In the genomic region with DNA sequence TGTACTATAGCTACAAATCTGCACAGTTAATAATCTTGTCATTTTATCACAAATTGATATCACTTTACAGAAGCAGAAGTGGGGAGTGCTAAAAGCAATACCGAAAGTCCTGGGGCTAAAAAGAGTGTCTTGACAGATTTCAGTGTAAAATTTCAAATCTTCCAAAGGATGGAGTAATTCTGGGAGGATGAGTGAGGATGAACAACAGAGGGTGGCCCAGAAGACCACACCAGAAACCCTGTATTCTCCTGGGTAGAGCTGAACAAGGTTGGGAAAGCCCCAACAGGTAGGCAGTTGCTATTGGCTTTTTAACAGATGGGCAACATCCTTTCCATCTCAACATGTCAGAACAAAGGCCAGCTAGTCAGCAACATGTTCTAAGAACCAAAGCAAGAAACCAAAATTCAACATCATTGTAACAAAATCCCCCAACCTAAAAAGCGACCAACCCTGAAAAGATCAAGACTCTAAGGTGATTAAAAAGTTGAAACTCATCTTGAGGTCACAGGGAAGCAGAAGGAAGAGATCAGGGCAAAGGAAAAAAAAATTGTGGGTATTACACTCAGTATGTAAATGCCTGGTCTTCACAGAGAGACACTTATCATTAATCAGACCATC, we compare ENCODE assay signal across 1 cellular context.
TF ChIP-seq lines count a peak whose summit lies in the region.

No MANE protein-coding gene starts in this region.

TF ChIP-seq in GM12878, 131 proteins besides CTCF, POLR2A, EP300 and RAD21 (continued from another document and continues in another):
- TF ChIP-seq, protein P1, sequence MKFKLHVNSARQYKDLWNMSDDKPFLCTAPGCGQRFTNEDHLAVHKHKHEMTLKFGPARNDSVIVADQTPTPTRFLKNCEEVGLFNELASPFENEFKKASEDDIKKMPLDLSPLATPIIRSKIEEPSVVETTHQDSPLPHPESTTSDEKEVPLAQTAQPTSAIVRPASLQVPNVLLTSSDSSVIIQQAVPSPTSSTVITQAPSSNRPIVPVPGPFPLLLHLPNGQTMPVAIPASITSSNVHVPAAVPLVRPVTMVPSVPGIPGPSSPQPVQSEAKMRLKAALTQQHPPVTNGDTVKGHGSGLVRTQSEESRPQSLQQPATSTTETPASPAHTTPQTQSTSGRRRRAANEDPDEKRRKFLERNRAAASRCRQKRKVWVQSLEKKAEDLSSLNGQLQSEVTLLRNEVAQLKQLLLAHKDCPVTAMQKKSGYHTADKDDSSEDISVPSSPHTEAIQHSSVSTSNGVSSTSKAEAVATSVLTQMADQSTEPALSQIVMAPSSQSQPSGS (IDR thresholded peaks at IDR 0.05; ENCODE audit: low read length) = peak; percentile 46; the same call in 1 of the 2 replicates
- TF ChIP-seq, protein P2, sequence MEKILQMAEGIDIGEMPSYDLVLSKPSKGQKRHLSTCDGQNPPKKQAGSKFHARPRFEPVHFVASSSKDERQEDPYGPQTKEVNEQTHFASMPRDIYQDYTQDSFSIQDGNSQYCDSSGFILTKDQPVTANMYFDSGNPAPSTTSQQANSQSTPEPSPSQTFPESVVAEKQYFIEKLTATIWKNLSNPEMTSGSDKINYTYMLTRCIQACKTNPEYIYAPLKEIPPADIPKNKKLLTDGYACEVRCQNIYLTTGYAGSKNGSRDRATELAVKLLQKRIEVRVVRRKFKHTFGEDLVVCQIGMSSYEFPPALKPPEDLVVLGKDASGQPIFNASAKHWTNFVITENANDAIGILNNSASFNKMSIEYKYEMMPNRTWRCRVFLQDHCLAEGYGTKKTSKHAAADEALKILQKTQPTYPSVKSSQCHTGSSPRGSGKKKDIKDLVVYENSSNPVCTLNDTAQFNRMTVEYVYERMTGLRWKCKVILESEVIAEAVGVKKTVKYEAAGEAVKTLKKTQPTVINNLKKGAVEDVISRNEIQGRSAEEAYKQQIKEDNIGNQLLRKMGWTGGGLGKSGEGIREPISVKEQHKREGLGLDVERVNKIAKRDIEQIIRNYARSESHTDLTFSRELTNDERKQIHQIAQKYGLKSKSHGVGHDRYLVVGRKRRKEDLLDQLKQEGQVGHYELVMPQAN (conservative IDR thresholded peaks at IDR 0.05) = no peak
- TF ChIP-seq, protein P3, sequence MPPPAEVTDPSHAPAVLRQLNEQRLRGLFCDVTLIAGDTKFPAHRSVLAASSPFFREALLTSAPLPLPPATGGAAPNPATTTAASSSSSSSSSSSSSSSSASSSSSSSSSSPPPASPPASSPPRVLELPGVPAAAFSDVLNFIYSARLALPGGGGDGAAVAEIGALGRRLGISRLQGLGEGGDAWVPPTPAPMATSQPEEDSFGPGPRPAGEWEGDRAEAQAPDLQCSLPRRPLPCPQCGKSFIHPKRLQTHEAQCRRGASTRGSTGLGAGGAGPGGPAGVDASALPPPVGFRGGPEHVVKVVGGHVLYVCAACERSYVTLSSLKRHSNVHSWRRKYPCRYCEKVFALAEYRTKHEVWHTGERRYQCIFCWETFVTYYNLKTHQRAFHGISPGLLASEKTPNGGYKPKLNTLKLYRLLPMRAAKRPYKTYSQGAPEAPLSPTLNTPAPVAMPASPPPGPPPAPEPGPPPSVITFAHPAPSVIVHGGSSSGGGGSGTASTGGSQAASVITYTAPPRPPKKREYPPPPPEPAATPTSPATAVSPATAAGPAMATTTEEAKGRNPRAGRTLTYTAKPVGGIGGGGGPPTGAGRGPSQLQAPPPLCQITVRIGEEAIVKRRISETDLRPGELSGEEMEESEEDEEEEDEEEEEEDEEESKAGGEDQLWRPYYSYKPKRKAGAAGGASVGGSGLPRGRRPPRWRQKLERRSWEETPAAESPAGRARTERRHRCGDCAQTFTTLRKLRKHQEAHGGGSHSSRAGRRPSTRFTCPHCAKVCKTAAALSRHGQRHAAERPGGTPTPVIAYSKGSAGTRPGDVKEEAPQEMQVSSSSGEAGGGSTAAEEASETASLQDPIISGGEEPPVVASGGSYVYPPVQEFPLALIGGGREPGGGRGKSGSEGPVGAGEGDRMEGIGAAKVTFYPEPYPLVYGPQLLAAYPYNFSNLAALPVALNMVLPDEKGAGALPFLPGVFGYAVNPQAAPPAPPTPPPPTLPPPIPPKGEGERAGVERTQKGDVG (CRISPR knock-in tag; IDR thresholded peaks at IDR 0.05) = no peak
- TF ChIP-seq TAF1 (IDR thresholded peaks at IDR 0.05; ENCODE audit: borderline replicate concordance, low read depth, low read length) (no peak), NFXL1 (IDR thresholded peaks at IDR 0.05; ENCODE audit: borderline replicate concordance) (no peak), GABPA (IDR thresholded peaks at IDR 0.05; ENCODE audit: low read depth) (no peak), SREBF2 (IDR thresholded peaks at IDR 0.05; ENCODE audit: low read length) (no peak), NRF1 (conservative IDR thresholded peaks at IDR 0.05; ENCODE audit: low read depth, low read length) (no peak), FOXM1 (IDR thresholded peaks at IDR 0.05; ENCODE audit: low read depth, low read length) (peak; percentile 52; the same call in 1 of the 2 replicates), CBFB (IDR thresholded peaks at IDR 0.05; ENCODE audit: low read depth) (no peak), IRF4 (IDR thresholded peaks at IDR 0.05; ENCODE audit: low read depth, low read length) (peak; percentile 39; the same call in 1 of the 2 replicates), ZNF384 (IDR thresholded peaks at IDR 0.05; ENCODE audit: borderline replicate concordance, low read depth, low read length) (peak; percentile 35; the same call in 1 of the 2 replicates), NFIC (IDR thresholded peaks at IDR 0.05; ENCODE audit: low read depth, low read length) (peak; percentile 81), EED (IDR thresholded peaks at IDR 0.05; ENCODE audit: low read depth) (peak; percentile 83), PAX5 (IDR thresholded peaks at IDR 0.05; ENCODE audit: borderline replicate concordance, low read depth, low read length) (0 out of 2 replicates have a peak, but pooled peaks have one; percentile 16), MTA2 (IDR thresholded peaks at IDR 0.05; ENCODE audit: low read depth) (peak; percentile 83), SIX5 (IDR thresholded peaks at IDR 0.05; ENCODE audit: low read depth, low read length, severe bottlenecking) (no peak), DPF2 (IDR thresholded peaks at IDR 0.05) (0 out of 2 replicates have a peak, but pooled peaks have one; percentile 55), IKZF2 (IDR thresholded peaks at IDR 0.05) (peak; percentile 80 to 85; a peak in 2 of 4 replicates), RCOR1 (conservative IDR thresholded peaks at IDR 0.05; ENCODE audit: low read depth, low read length) (no peak), CREM (IDR thresholded peaks at IDR 0.05; ENCODE audit: low read depth) (peak; percentile 60), EZH2 (IDR thresholded peaks at IDR 0.05; ENCODE audit: borderline replicate concordance, control insufficient read depth, low read depth, low read length) (no peak), MYB (IDR thresholded peaks at IDR 0.05; ENCODE audit: borderline replicate concordance, low read depth, low read length) (no peak), POLR2AphosphoS5 (IDR thresholded peaks at IDR 0.05; ENCODE audit: low read length) (no peak), JUND (IDR thresholded peaks at IDR 0.05; ENCODE audit: low read depth, low read length) (no peak), KAT2A (conservative IDR thresholded peaks at IDR 0.05; ENCODE audit: control insufficient read depth, low read depth, low read length) (no peak), CHD1 (IDR thresholded peaks at IDR 0.05; ENCODE audit: low read depth, low read length) (no peak), BHLHE40 (IDR thresholded peaks at IDR 0.05; ENCODE audit: borderline replicate concordance in 1 of 2, low read depth in 2 of 2, low read length in 1 of 2) (no peak), RUNX3 (IDR thresholded peaks at IDR 0.05; ENCODE audit: low read length) (peak; percentile 73; the same call in 1 of the 2 replicates), STAT3 (IDR thresholded peaks at IDR 0.05; ENCODE audit: low read depth, low read length) (no peak), STAT1 (conservative IDR thresholded peaks at IDR 0.05) (no peak), HDGF (IDR thresholded peaks at IDR 0.05) (0 out of 2 replicates have a peak, but pooled peaks have one; percentile 38)
- TF ChIP-seq, protein P4, sequence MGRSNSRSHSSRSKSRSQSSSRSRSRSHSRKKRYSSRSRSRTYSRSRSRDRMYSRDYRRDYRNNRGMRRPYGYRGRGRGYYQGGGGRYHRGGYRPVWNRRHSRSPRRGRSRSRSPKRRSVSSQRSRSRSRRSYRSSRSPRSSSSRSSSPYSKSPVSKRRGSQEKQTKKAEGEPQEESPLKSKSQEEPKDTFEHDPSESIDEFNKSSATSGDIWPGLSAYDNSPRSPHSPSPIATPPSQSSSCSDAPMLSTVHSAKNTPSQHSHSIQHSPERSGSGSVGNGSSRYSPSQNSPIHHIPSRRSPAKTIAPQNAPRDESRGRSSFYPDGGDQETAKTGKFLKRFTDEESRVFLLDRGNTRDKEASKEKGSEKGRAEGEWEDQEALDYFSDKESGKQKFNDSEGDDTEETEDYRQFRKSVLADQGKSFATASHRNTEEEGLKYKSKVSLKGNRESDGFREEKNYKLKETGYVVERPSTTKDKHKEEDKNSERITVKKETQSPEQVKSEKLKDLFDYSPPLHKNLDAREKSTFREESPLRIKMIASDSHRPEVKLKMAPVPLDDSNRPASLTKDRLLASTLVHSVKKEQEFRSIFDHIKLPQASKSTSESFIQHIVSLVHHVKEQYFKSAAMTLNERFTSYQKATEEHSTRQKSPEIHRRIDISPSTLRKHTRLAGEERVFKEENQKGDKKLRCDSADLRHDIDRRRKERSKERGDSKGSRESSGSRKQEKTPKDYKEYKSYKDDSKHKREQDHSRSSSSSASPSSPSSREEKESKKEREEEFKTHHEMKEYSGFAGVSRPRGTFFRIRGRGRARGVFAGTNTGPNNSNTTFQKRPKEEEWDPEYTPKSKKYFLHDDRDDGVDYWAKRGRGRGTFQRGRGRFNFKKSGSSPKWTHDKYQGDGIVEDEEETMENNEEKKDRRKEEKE (IDR thresholded peaks at IDR 0.05) = no peak
- TF ChIP-seq, protein P5, sequence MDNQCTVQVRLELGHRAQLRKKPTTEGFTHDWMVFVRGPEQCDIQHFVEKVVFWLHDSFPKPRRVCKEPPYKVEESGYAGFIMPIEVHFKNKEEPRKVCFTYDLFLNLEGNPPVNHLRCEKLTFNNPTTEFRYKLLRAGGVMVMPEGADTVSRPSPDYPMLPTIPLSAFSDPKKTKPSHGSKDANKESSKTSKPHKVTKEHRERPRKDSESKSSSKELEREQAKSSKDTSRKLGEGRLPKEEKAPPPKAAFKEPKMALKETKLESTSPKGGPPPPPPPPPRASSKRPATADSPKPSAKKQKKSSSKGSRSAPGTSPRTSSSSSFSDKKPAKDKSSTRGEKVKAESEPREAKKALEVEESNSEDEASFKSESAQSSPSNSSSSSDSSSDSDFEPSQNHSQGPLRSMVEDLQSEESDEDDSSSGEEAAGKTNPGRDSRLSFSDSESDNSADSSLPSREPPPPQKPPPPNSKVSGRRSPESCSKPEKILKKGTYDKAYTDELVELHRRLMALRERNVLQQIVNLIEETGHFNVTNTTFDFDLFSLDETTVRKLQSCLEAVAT (IDR thresholded peaks at IDR 0.05) = peak; percentile 20; the same call in 1 of the 2 replicates
- TF ChIP-seq, protein P6, sequence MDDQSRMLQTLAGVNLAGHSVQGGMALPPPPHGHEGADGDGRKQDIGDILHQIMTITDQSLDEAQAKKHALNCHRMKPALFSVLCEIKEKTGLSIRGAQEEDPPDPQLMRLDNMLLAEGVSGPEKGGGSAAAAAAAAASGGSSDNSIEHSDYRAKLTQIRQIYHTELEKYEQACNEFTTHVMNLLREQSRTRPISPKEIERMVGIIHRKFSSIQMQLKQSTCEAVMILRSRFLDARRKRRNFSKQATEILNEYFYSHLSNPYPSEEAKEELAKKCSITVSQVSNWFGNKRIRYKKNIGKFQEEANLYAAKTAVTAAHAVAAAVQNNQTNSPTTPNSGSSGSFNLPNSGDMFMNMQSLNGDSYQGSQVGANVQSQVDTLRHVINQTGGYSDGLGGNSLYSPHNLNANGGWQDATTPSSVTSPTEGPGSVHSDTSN (IDR thresholded peaks at IDR 0.05; ENCODE audit: insufficient replicate concordance, low read depth, low read length) = no peak
- TF ChIP-seq, protein P7, sequence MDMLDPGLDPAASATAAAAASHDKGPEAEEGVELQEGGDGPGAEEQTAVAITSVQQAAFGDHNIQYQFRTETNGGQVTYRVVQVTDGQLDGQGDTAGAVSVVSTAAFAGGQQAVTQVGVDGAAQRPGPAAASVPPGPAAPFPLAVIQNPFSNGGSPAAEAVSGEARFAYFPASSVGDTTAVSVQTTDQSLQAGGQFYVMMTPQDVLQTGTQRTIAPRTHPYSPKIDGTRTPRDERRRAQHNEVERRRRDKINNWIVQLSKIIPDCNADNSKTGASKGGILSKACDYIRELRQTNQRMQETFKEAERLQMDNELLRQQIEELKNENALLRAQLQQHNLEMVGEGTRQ (IDR thresholded peaks at IDR 0.05; ENCODE audit: borderline replicate concordance, low read depth, low read length) = no peak
- TF ChIP-seq, protein P8, sequence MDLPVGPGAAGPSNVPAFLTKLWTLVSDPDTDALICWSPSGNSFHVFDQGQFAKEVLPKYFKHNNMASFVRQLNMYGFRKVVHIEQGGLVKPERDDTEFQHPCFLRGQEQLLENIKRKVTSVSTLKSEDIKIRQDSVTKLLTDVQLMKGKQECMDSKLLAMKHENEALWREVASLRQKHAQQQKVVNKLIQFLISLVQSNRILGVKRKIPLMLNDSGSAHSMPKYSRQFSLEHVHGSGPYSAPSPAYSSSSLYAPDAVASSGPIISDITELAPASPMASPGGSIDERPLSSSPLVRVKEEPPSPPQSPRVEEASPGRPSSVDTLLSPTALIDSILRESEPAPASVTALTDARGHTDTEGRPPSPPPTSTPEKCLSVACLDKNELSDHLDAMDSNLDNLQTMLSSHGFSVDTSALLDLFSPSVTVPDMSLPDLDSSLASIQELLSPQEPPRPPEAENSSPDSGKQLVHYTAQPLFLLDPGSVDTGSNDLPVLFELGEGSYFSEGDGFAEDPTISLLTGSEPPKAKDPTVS (IDR thresholded peaks at IDR 0.05; ENCODE audit: low read depth, low read length) = no peak
- TF ChIP-seq, protein P9, sequence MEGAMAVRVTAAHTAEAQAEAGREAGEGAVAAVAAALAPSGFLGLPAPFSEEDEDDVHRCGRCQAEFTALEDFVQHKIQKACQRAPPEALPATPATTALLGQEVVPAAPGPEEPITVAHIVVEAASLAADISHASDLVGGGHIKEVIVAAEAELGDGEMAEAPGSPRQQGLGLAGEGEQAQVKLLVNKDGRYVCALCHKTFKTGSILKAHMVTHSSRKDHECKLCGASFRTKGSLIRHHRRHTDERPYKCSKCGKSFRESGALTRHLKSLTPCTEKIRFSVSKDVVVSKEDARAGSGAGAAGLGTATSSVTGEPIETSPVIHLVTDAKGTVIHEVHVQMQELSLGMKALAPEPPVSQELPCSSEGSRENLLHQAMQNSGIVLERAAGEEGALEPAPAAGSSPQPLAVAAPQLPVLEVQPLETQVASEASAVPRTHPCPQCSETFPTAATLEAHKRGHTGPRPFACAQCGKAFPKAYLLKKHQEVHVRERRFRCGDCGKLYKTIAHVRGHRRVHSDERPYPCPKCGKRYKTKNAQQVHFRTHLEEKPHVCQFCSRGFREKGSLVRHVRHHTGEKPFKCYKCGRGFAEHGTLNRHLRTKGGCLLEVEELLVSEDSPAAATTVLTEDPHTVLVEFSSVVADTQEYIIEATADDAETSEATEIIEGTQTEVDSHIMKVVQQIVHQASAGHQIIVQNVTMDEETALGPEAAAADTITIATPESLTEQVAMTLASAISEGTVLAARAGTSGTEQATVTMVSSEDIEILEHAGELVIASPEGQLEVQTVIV (IDR thresholded peaks at IDR 0.05; ENCODE audit: borderline replicate concordance, partially characterized antibody) = no peak
- TF ChIP-seq, protein P10, sequence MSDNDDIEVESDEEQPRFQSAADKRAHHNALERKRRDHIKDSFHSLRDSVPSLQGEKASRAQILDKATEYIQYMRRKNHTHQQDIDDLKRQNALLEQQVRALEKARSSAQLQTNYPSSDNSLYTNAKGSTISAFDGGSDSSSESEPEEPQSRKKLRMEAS (IDR thresholded peaks at IDR 0.05; ENCODE audit: low read depth, low read length) = no peak
